ENCODE assay signal across 12 cellular contexts in the genomic region with DNA sequence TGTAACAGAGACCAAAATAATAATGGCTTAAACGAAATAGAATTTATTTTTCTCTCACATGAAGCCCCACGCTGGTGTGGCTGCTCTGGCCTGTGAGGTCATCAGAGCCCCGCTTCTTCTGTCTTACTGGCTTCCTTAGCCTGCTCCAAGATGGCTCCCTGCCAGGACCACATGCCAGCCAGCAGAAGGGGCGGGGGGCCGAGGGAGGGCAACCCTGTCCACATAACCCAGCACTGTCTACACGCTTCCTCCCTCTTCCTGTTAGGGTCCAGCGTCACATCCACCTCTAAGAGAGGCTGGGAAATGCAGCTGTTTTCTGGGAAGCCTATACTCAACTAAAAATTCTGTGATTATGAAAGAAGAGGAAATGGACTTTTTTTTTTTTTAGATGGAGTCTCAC.
DNase-seq lines count a peak whose midpoint lies in the region; ATAC-seq and TF ChIP-seq lines count a peak whose summit lies in the region.
"Had no signal": no experiment of that assay in that cellular context is flagged by ENCODE, and none has a peak within 500 bp of the region (broad histone marks: within the 10 kb centered on the region; RNA-seq: fewer than 3 reads in every experiment).

No MANE protein-coding gene starts in this region.

- no peaks in the 10 kb centered on the region for H3K27me3 Mint-ChIP-seq in neural crest cell (ENCODE audit: low read depth)
- H3K27me3 Mint-ChIP-seq in activated naive CD8-positive, alpha-beta T cell treated with anti-CD3 and anti-CD28 coated beads, Interleukin-2, amount 50 U/mL, for 24 hours = peaks cover 3% of the 10 kb centered on the region

- DNase-seq in Right ventricle myocardium superior (peak; percentile 76), cardiac septum (ENCODE audit: low spot score) (no peak), glomerular endothelial cell (ENCODE audit: extremely low read depth, low read depth, low spot score) (peak; percentile 57), neural crest cell (ENCODE audit: low read depth, low spot score) (no peak), RPMI8226 (no peak), NCI-H345 (lab: John Stamatoyannopoulos, UW) (no peak)
- DNase-seq in activated effector memory CD4-positive, alpha-beta T cell treated with Interleukin-2 at 50 U/mL for 16 hours = no peak
- no peak for DNase-seq in activated naive CD8-positive, alpha-beta T cell treated with anti-CD3 and anti-CD28 coated beads, Interleukin-2, amount 50 U/mL, for 24 hours
- DNase-seq: activated naive CD8-positive, alpha-beta T cell treated with anti-CD3 and anti-CD28 coated beads, Interleukin-2, amount 10 ng/mL, durations not matched to agents 7 days and 5 days; effector memory CD4-positive, alpha-beta T cell; MM.1S; NCI-H226 had no signal

- TF ChIP-seq CTCF in neural crest cell (conservative IDR thresholded peaks at IDR 0.05) = no peak

- intact Hi-C loops in Right ventricle myocardium superior (cut with DNase I) = no loop called here
- intact Hi-C loops in cardiac septum (cut with DNase I) = no loop called here

- peak overlapping the region; percentile 12 for H3K27ac Mint-ChIP-seq in neural crest cell (ENCODE audit: unreplicated experiment)
- no peak overlapping the region for H3K27ac Mint-ChIP-seq in activated naive CD8-positive, alpha-beta T cell treated with anti-CD3 and anti-CD28 coated beads, Interleukin-2, amount 50 U/mL, for 24 hours
- H3K27ac Mint-ChIP-seq: activated naive CD8-positive, alpha-beta T cell treated with anti-CD3 and anti-CD28 coated beads, Interleukin-2, amount 10 ng/mL, durations not matched to agents 7 days and 5 days had no signal

- peak; percentile 69 for ATAC-seq in Right ventricle myocardium superior (ENCODE audit: poor library complexity)
- no peak for ATAC-seq in activated naive CD8-positive, alpha-beta T cell treated with anti-CD3 and anti-CD28 coated beads, Interleukin-2, amount 50 U/mL, for 24 hours

- H3K9me3 Mint-ChIP-seq in neural crest cell = peaks cover 3% of the 10 kb centered on the region
- no peaks in the 10 kb centered on the region for H3K9me3 Mint-ChIP-seq in activated naive CD8-positive, alpha-beta T cell treated with anti-CD3 and anti-CD28 coated beads, Interleukin-2, amount 50 U/mL, for 24 hours
- H3K9me3 Mint-ChIP-seq: activated naive CD8-positive, alpha-beta T cell treated with anti-CD3 and anti-CD28 coated beads, Interleukin-2, amount 10 ng/mL, durations not matched to agents 7 days and 5 days had no signal

- H3K4me3 Mint-ChIP-seq in neural crest cell = no peak overlapping the region
- no peak overlapping the region for H3K4me3 Mint-ChIP-seq in activated naive CD8-positive, alpha-beta T cell treated with anti-CD3 and anti-CD28 coated beads, Interleukin-2, amount 50 U/mL, for 24 hours
- H3K4me3 Mint-ChIP-seq: activated naive CD8-positive, alpha-beta T cell treated with anti-CD3 and anti-CD28 coated beads, Interleukin-2, amount 10 ng/mL, durations not matched to agents 7 days and 5 days had no signal

- peaks cover 3% of the 10 kb centered on the region for H3K36me3 Mint-ChIP-seq in neural crest cell (ENCODE audit: low read depth)
- H3K36me3 Mint-ChIP-seq in activated naive CD8-positive, alpha-beta T cell treated with anti-CD3 and anti-CD28 coated beads, Interleukin-2, amount 50 U/mL, for 24 hours (ENCODE audit: low read depth) = no peaks in the 10 kb centered on the region
- H3K36me3 Mint-ChIP-seq: activated naive CD8-positive, alpha-beta T cell treated with anti-CD3 and anti-CD28 coated beads, Interleukin-2, amount 10 ng/mL, durations not matched to agents 7 days and 5 days had no signal

- H3K4me1 Mint-ChIP-seq in neural crest cell = peaks cover 3% of the 10 kb centered on the region
- no peaks in the 10 kb centered on the region for H3K4me1 Mint-ChIP-seq in activated naive CD8-positive, alpha-beta T cell treated with anti-CD3 and anti-CD28 coated beads, Interleukin-2, amount 50 U/mL, for 24 hours
- H3K4me1 Mint-ChIP-seq: activated naive CD8-positive, alpha-beta T cell treated with anti-CD3 and anti-CD28 coated beads, Interleukin-2, amount 10 ng/mL, durations not matched to agents 7 days and 5 days had no signal

Comparison
In these comparisons a context has a peak if more than half of its experiments do, and no peak if none do; other contexts are left out.
1. DNase-seq: peak in Right ventricle myocardium superior (single experiment) and glomerular endothelial cell (single experiment); none in cardiac septum (single experiment), neural crest cell (single experiment), RPMI8226 (single experiment), activated effector memory CD4-positive, alpha-beta T cell treated with Interleukin-2 at 50 U/mL for 16 hours (single experiment), NCI-H345 (single experiment) and activated naive CD8-positive, alpha-beta T cell treated with anti-CD3 and anti-CD28 coated beads, Interleukin-2, amount 50 U/mL, for 24 hours (single experiment).